In the genomic region with DNA sequence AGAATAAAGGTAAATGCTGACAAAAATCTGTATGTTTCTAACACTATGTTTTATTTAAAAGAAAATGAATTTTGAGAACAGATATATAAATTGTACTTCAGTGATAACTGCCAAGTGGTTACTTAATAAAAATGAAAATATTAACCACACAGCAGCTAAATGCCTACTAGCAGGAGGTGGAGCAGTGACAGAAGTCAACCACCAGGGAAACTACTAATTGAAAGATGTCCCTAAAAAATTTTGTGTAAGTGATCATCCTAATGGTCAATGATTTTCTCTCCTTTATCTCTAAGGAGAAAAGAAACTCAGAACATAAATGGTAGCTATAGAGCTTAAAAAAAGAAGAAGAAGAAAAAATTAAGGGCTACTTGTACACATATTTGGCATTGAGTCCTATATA, we compare ENCODE assay signal across 1 cellular context.
TF ChIP-seq lines count a peak whose summit lies in the region.

No MANE protein-coding gene starts in this region.

TF ChIP-seq in GM12878, 131 proteins besides CTCF, POLR2A, EP300 and RAD21:
- TF ChIP-seq, protein P1, sequence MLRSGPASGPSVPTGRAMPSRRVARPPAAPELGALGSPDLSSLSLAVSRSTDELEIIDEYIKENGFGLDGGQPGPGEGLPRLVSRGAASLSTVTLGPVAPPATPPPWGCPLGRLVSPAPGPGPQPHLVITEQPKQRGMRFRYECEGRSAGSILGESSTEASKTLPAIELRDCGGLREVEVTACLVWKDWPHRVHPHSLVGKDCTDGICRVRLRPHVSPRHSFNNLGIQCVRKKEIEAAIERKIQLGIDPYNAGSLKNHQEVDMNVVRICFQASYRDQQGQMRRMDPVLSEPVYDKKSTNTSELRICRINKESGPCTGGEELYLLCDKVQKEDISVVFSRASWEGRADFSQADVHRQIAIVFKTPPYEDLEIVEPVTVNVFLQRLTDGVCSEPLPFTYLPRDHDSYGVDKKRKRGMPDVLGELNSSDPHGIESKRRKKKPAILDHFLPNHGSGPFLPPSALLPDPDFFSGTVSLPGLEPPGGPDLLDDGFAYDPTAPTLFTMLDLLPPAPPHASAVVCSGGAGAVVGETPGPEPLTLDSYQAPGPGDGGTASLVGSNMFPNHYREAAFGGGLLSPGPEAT (IDR thresholded peaks at IDR 0.05; ENCODE audit: low read depth): no peak
- TF ChIP-seq ZNF274 (IDR thresholded peaks at IDR 0.05; ENCODE audit: insufficient read depth, insufficient read length): no peak
- TF ChIP-seq, protein P2, sequence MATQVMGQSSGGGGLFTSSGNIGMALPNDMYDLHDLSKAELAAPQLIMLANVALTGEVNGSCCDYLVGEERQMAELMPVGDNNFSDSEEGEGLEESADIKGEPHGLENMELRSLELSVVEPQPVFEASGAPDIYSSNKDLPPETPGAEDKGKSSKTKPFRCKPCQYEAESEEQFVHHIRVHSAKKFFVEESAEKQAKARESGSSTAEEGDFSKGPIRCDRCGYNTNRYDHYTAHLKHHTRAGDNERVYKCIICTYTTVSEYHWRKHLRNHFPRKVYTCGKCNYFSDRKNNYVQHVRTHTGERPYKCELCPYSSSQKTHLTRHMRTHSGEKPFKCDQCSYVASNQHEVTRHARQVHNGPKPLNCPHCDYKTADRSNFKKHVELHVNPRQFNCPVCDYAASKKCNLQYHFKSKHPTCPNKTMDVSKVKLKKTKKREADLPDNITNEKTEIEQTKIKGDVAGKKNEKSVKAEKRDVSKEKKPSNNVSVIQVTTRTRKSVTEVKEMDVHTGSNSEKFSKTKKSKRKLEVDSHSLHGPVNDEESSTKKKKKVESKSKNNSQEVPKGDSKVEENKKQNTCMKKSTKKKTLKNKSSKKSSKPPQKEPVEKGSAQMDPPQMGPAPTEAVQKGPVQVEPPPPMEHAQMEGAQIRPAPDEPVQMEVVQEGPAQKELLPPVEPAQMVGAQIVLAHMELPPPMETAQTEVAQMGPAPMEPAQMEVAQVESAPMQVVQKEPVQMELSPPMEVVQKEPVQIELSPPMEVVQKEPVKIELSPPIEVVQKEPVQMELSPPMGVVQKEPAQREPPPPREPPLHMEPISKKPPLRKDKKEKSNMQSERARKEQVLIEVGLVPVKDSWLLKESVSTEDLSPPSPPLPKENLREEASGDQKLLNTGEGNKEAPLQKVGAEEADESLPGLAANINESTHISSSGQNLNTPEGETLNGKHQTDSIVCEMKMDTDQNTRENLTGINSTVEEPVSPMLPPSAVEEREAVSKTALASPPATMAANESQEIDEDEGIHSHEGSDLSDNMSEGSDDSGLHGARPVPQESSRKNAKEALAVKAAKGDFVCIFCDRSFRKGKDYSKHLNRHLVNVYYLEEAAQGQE (IDR thresholded peaks at IDR 0.05; ENCODE audit: low read depth, low read length): no peak
- TF ChIP-seq BRCA1 (IDR thresholded peaks at IDR 0.05; ENCODE audit: low read depth, low read length): no peak
- TF ChIP-seq, protein P3, sequence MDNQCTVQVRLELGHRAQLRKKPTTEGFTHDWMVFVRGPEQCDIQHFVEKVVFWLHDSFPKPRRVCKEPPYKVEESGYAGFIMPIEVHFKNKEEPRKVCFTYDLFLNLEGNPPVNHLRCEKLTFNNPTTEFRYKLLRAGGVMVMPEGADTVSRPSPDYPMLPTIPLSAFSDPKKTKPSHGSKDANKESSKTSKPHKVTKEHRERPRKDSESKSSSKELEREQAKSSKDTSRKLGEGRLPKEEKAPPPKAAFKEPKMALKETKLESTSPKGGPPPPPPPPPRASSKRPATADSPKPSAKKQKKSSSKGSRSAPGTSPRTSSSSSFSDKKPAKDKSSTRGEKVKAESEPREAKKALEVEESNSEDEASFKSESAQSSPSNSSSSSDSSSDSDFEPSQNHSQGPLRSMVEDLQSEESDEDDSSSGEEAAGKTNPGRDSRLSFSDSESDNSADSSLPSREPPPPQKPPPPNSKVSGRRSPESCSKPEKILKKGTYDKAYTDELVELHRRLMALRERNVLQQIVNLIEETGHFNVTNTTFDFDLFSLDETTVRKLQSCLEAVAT (IDR thresholded peaks at IDR 0.05): no peak
